ENCODE assay signal across 27 cellular contexts in genomic region chr7:100576384-100576993, GRCh38. TPM values are rescaled to one million over a fixed set of nuclear protein-coding genes. Genes with fewer than 3 reads are reported as not detected.
DNase-seq lines count a peak whose midpoint lies in the region; ATAC-seq, FAIRE-seq and TF ChIP-seq lines count a peak whose summit lies in the region.
"Had no signal": no experiment of that assay in that cellular context is flagged by ENCODE, and none has a peak within 500 bp of the region (broad histone marks: within the 10 kb centered on the region; RNA-seq: fewer than 3 reads in every experiment).

No MANE protein-coding gene starts in this region.

- H3K27ac ChIP-seq in HEK293 (ENCODE audit: extremely low read depth, low read depth, low read length) (no peak overlapping the region), kidney (ENCODE audit: low read depth in 2 of 2, low read length in 2 of 2) (no peak overlapping the region), osteoblast (ENCODE audit: low read depth, low read length) (no peak overlapping the region), caudate nucleus (ENCODE audit: low read depth, low read length) (no peak overlapping the region)
- H3K27ac ChIP-seq: BLaER1 had no signal

- intact Hi-C loops in activated CD8-positive, alpha-beta T cell treated with anti-CD3 and anti-CD28 coated beads for 36 hours (cut with micrococcal nuclease) = no loop called here
- intact Hi-C loops in kidney (cut with DNase I) = loop anchor here (10.0 kb wide), 1 partner anchor 108 kb away; no protein-coding TSS in a partner anchor

- no peak overlapping the region for H3K4me2 ChIP-seq in osteoblast (ENCODE audit: insufficient read depth, low read length)
- H3K4me2 ChIP-seq: BLaER1, GM23338 had no signal

- no peak for DNase-seq in activated CD8-positive, alpha-beta T cell treated with anti-CD3 and anti-CD28 coated beads, Interleukin-2, amount 10 ng/mL, durations not matched to agents 7 days and 5 days
- no peak for DNase-seq in activated CD8-positive, alpha-beta T cell treated with anti-CD3 and anti-CD28 coated beads for 36 hours
- DNase-seq in kidney (peak; percentile 57), osteoblast (ENCODE audit: insufficient read length, low spot score, missing footprints) (peak; percentile 61), NOMO-1 (lab: John Stamatoyannopoulos, UW; ENCODE audit: unreplicated experiment in 2 of 2) (no peak), caudate nucleus (lab: John Stamatoyannopoulos, UW) (no peak), type B pancreatic cell (ENCODE audit: extremely low spot score, unreplicated experiment) (no peak)
- DNase-seq: CD4-positive, CD25-positive, alpha-beta regulatory T cell; DMS153; DND-41; NCI-H1048; NCI-H1417; NCI-H1694; NCI-H2081; NCI-H226; NCI-H510A; NCI-H69; SHP77 treated with DMSO at 0.1 percent for 48 hours had no signal

- H3K4me1 ChIP-seq in HEK293 (ENCODE audit: control insufficient read depth, insufficient read depth, low read length) (no peaks in the 10 kb centered on the region), kidney (ENCODE audit: control insufficient read depth in 1 of 2, insufficient read depth in 1 of 2, low read depth in 1 of 2, low read length in 2 of 2) (no peaks in the 10 kb centered on the region), osteoblast (ENCODE audit: insufficient read depth, low read length) (no peaks in the 10 kb centered on the region)
- H3K4me1 ChIP-seq: HAP-1 had no signal

- peaks cover 44% of the 10 kb centered on the region for H3K36me3 Mint-ChIP-seq in activated CD8-positive, alpha-beta T cell treated with anti-CD3 and anti-CD28 coated beads, Interleukin-2, amount 10 ng/mL, durations not matched to agents 7 days and 5 days (ENCODE audit: low read depth)
- peaks cover 10% of the 10 kb centered on the region for H3K36me3 Mint-ChIP-seq in activated CD8-positive, alpha-beta T cell treated with anti-CD3 and anti-CD28 coated beads for 36 hours (ENCODE audit: low read depth)
- H3K36me3 Mint-ChIP-seq in type B pancreatic cell = no peaks in the 10 kb centered on the region

- H3K27me3 ChIP-seq in osteoblast (ENCODE audit: insufficient read depth, low read length) = no peaks in the 10 kb centered on the region
- H3K27me3 ChIP-seq: BLaER1 had no signal

- peaks cover 7% of the 10 kb centered on the region for H3K79me2 ChIP-seq in osteoblast (ENCODE audit: insufficient read depth, low read length)

- no peak overlapping the region for H3K9ac ChIP-seq in kidney (ENCODE audit: low read length in 2 of 2)
- H3K9ac ChIP-seq: BLaER1 had no signal

- peak overlapping the region; percentile 39 for H3K27ac Mint-ChIP-seq in activated CD8-positive, alpha-beta T cell treated with anti-CD3 and anti-CD28 coated beads, Interleukin-2, amount 10 ng/mL, durations not matched to agents 7 days and 5 days
- H3K27ac Mint-ChIP-seq in activated CD8-positive, alpha-beta T cell treated with anti-CD3 and anti-CD28 coated beads for 36 hours = no peak overlapping the region
- H3K27ac Mint-ChIP-seq in type B pancreatic cell = no peak overlapping the region
- H3K27ac Mint-ChIP-seq: CD4-positive, CD25-positive, alpha-beta regulatory T cell; GM23338 had no signal

- CTCF ChIA-PET in activated CD8-positive, alpha-beta T cell treated with anti-CD3 and anti-CD28 coated beads, Interleukin-2, amount 10 ng/mL, durations not matched to agents 7 days and 5 days (lab: Charles Lee) = interaction anchor here (1.9 to 2.2 kb wide), 2 partner anchors 12 to 17 kb away, joined by 7 to 8 read pairs; no protein-coding TSS in a partner anchor
- CTCF ChIA-PET in activated CD8-positive, alpha-beta T cell treated with anti-CD3 and anti-CD28 coated beads for 36 hours (lab: Charles Lee) = no interaction called here
- CTCF ChIA-PET in HEK293 (lab: Yijun Ruan, JAX) = interaction anchor here (0.9 kb wide), 1 partner anchor 9 kb away, joined by 3 read pairs; no protein-coding TSS in a partner anchor

- no peak for ATAC-seq in activated CD8-positive, alpha-beta T cell treated with anti-CD3 and anti-CD28 coated beads, Interleukin-2, amount 10 ng/mL, durations not matched to agents 7 days and 5 days
- no peak for ATAC-seq in activated CD8-positive, alpha-beta T cell treated with anti-CD3 and anti-CD28 coated beads for 36 hours
- ATAC-seq: GM23338, Panc1 had no signal

- POLR2A ChIA-PET in activated CD8-positive, alpha-beta T cell treated with anti-CD3 and anti-CD28 coated beads, Interleukin-2, amount 10 ng/mL, durations not matched to agents 7 days and 5 days (lab: Charles Lee) = interaction anchor here (1.0 kb wide), 1 partner anchor 10 kb away, joined by 5 read pairs; the partner anchor contains the start of genes FBXO24 and LRCH4
- POLR2A ChIA-PET in activated CD8-positive, alpha-beta T cell treated with anti-CD3 and anti-CD28 coated beads for 36 hours (lab: Charles Lee) = interaction anchor here (1.3 to 1.8 kb wide), 2 partner anchors 8 to 12 kb away, joined by 3 to 4 read pairs; no protein-coding TSS in a partner anchor
- POLR2A ChIA-PET in HEK293 (lab: Yijun Ruan, JAX) = interaction anchor here (0.6 to 1.4 kb wide), 2 partner anchors 10 to 156 kb away, joined by 5 to 6 read pairs; partner anchors contain the start of genes FBXO24 and LRCH4

- no peaks in the 10 kb centered on the region for H3K9me3 ChIP-seq in HEK293 (ENCODE audit: control insufficient read depth, insufficient read depth, low read depth, low read length)
- no peaks in the 10 kb centered on the region for H3K9me3 ChIP-seq in kidney (ENCODE audit: control insufficient read depth in 1 of 2, low read length in 2 of 2)
- H3K9me3 ChIP-seq in osteoblast (ENCODE audit: low read depth, low read length) = no peaks in the 10 kb centered on the region
- H3K9me3 ChIP-seq: BLaER1, HAP-1 had no signal

- H3K4me3 ChIP-seq in HEK293 (ENCODE audit: low read depth, low read length) (no peak overlapping the region), kidney (ENCODE audit: low read length in 2 of 2) (no peak overlapping the region), osteoblast (ENCODE audit: insufficient read depth, low read length) (no peak overlapping the region)
- H3K4me3 ChIP-seq: BLaER1, GM23338, HAP-1 had no signal

- H3K4me1 Mint-ChIP-seq in activated CD8-positive, alpha-beta T cell treated with anti-CD3 and anti-CD28 coated beads, Interleukin-2, amount 10 ng/mL, durations not matched to agents 7 days and 5 days (ENCODE audit: low read depth) = peaks cover 7% of the 10 kb centered on the region
- H3K4me1 Mint-ChIP-seq in activated CD8-positive, alpha-beta T cell treated with anti-CD3 and anti-CD28 coated beads for 36 hours (ENCODE audit: low read depth) = peaks cover 10% of the 10 kb centered on the region
- peaks cover 8% of the 10 kb centered on the region for H3K4me1 Mint-ChIP-seq in type B pancreatic cell (ENCODE audit: unreplicated experiment)

- H4K20me1 ChIP-seq in osteoblast (ENCODE audit: insufficient read depth, low read length) = peaks cover 9% of the 10 kb centered on the region

- TF ChIP-seq CTCF in activated CD8-positive, alpha-beta T cell treated with anti-CD3 and anti-CD28 coated beads for 36 hours (IDR thresholded peaks at IDR 0.05) = no peak
- TF ChIP-seq CTCF in HEK293 (tag by site-specific recombination; IDR thresholded peaks at IDR 0.05) (no peak), kidney (IDR thresholded peaks at IDR 0.05; ENCODE audit: borderline replicate concordance, extremely low read depth, insufficient read depth) (no peak), osteoblast (IDR thresholded peaks at IDR 0.05; ENCODE audit: extremely low read depth, low read depth, low read length) (no peak), type B pancreatic cell (conservative IDR thresholded peaks at IDR 0.05) (no peak)

- no peak overlapping the region for H3K4me3 Mint-ChIP-seq in activated CD8-positive, alpha-beta T cell treated with anti-CD3 and anti-CD28 coated beads, Interleukin-2, amount 10 ng/mL, durations not matched to agents 7 days and 5 days
- H3K4me3 Mint-ChIP-seq in activated CD8-positive, alpha-beta T cell treated with anti-CD3 and anti-CD28 coated beads for 36 hours = no peak overlapping the region
- H3K4me3 Mint-ChIP-seq in type B pancreatic cell = no peak overlapping the region
- H3K4me3 Mint-ChIP-seq: GM23338, IgD-negative memory B cell had no signal

- no peaks in the 10 kb centered on the region for H3K27me3 Mint-ChIP-seq in activated CD8-positive, alpha-beta T cell treated with anti-CD3 and anti-CD28 coated beads, Interleukin-2, amount 10 ng/mL, durations not matched to agents 7 days and 5 days (ENCODE audit: low read depth)
- H3K27me3 Mint-ChIP-seq in activated CD8-positive, alpha-beta T cell treated with anti-CD3 and anti-CD28 coated beads for 36 hours = no peaks in the 10 kb centered on the region
- no peaks in the 10 kb centered on the region for H3K27me3 Mint-ChIP-seq in type B pancreatic cell
- H3K27me3 Mint-ChIP-seq: IgD-negative memory B cell had no signal

- FAIRE-seq in kidney (lab: Jason Lieb, UNC) = no peak
- FAIRE-seq: GM12892, GM19239 had no signal

- H3K9me3 Mint-ChIP-seq in activated CD8-positive, alpha-beta T cell treated with anti-CD3 and anti-CD28 coated beads, Interleukin-2, amount 10 ng/mL, durations not matched to agents 7 days and 5 days (ENCODE audit: insufficient read depth) = no peaks in the 10 kb centered on the region
- H3K9me3 Mint-ChIP-seq in activated CD8-positive, alpha-beta T cell treated with anti-CD3 and anti-CD28 coated beads for 36 hours = no peaks in the 10 kb centered on the region
- H3K9me3 Mint-ChIP-seq in type B pancreatic cell = no peaks in the 10 kb centered on the region
- H3K9me3 Mint-ChIP-seq: CD4-positive, CD25-positive, alpha-beta regulatory T cell; GM23338; IgD-negative memory B cell had no signal

- H2AFZ ChIP-seq in osteoblast (ENCODE audit: low read length) = no peak overlapping the region
- H2AFZ ChIP-seq: GM23338 had no signal

- H3K36me3 ChIP-seq in HEK293 (ENCODE audit: control insufficient read depth in 2 of 2, insufficient read depth in 1 of 2, low read length in 2 of 2) = peaks cover 6 to 48% of the 10 kb centered on the region in 2 experiments; a peak in 2 of 3 replicates
- peaks cover 29 to 40% of the 10 kb centered on the region in 2 donors for H3K36me3 ChIP-seq in kidney (ENCODE audit: control insufficient read depth in 1 of 2, insufficient read depth in 2 of 2, low read length in 2 of 2)
- H3K36me3 ChIP-seq in osteoblast (ENCODE audit: insufficient read depth, low read length) = peaks cover 42% of the 10 kb centered on the region

RNA-seq across cellular contexts. Expression of gene SAP25, which starts 2.8 kb away (rescaled TPM):
- total RNA-seq in activated CD8-positive, alpha-beta T cell treated with anti-CD3 and anti-CD28 coated beads, Interleukin-2, amount 10 ng/mL, durations not matched to agents 7 days and 5 days = 10 to 100 TPM; 29.8 to 30.0 TPM
- 10 to 100 TPM in 1 of 2 experiments, 1 to 10 TPM in 1; 9.9 to 12.8 TPM for total RNA-seq in activated CD8-positive, alpha-beta T cell treated with anti-CD3 and anti-CD28 coated beads for 36 hours
- total RNA-seq in kidney (9.8 TPM), osteoblast (not detected in 2 replicates), type B pancreatic cell (ENCODE audit: low replicate concordance) (3.1 and 5.6 TPM in 2 replicates)
- polyA plus RNA-seq in kidney (ENCODE audit: insufficient read depth, low read depth, low replicate concordance) = 5.7 TPM

RNA-seq across cellular contexts. Expression of gene LRCH4, which starts 9.4 kb away (rescaled TPM):
- total RNA-seq in activated CD8-positive, alpha-beta T cell treated with anti-CD3 and anti-CD28 coated beads, Interleukin-2, amount 10 ng/mL, durations not matched to agents 7 days and 5 days = 100 to 1,000 TPM; 191 to 193 TPM
- total RNA-seq in activated CD8-positive, alpha-beta T cell treated with anti-CD3 and anti-CD28 coated beads for 36 hours = 10 to 100 TPM; 77.7 to 78.7 TPM
- 62.9 TPM for total RNA-seq in kidney
- polyA plus RNA-seq in kidney (ENCODE audit: insufficient read depth, low read depth, low replicate concordance) = 23.2 TPM
- total RNA-seq in osteoblast = 14.5 and 18.0 TPM in 2 replicates
- total RNA-seq in type B pancreatic cell (ENCODE audit: low replicate concordance) = 64.5 and 66.7 TPM in 2 replicates

RNA-seq across cellular contexts. Expression of gene FBXO24, which starts 9.6 kb away (rescaled TPM):
- total RNA-seq in activated CD8-positive, alpha-beta T cell treated with anti-CD3 and anti-CD28 coated beads, Interleukin-2, amount 10 ng/mL, durations not matched to agents 7 days and 5 days = under 1 TPM; 0.37 to 0.45 TPM
- 1 to 10 TPM; 1.4 to 1.5 TPM for total RNA-seq in activated CD8-positive, alpha-beta T cell treated with anti-CD3 and anti-CD28 coated beads for 36 hours
- total RNA-seq in kidney (0.60 TPM), osteoblast (under 0.01 and 0.36 TPM in 2 replicates), type B pancreatic cell (ENCODE audit: low replicate concordance) (0.76 and 0.77 TPM in 2 replicates)
- 0.95 TPM for polyA plus RNA-seq in kidney (ENCODE audit: insufficient read depth, low read depth, low replicate concordance)
- total RNA-seq: A172; CD4-positive, CD25-positive, alpha-beta regulatory T cell had no signal

RNA-seq across cellular contexts. Expression of gene PCOLCE, which starts 25.7 kb away (rescaled TPM):
- total RNA-seq in activated CD8-positive, alpha-beta T cell treated with anti-CD3 and anti-CD28 coated beads, Interleukin-2, amount 10 ng/mL, durations not matched to agents 7 days and 5 days = 10 to 100 TPM; 17.0 to 17.6 TPM
- total RNA-seq in activated CD8-positive, alpha-beta T cell treated with anti-CD3 and anti-CD28 coated beads for 36 hours = 1 to 10 TPM; 3.9 to 4.6 TPM
- total RNA-seq in kidney (51.5 TPM), osteoblast (231 and 259 TPM in 2 replicates), type B pancreatic cell (ENCODE audit: low replicate concordance) (11.6 and 152 TPM in 2 replicates)
- polyA plus RNA-seq in kidney (ENCODE audit: insufficient read depth, low read depth, low replicate concordance) = 42.9 TPM

RNA-seq across cellular contexts. Expression of gene MOSPD3, which starts 35.9 kb away (rescaled TPM):
- 10 to 100 TPM; 42.1 to 43.5 TPM for total RNA-seq in activated CD8-positive, alpha-beta T cell treated with anti-CD3 and anti-CD28 coated beads, Interleukin-2, amount 10 ng/mL, durations not matched to agents 7 days and 5 days
- 10 to 100 TPM in 1 of 2 experiments, 1 to 10 TPM in 1; 9.6 to 10.5 TPM for total RNA-seq in activated CD8-positive, alpha-beta T cell treated with anti-CD3 and anti-CD28 coated beads for 36 hours
- total RNA-seq in kidney (18.2 TPM), osteoblast (5.1 and 7.1 TPM in 2 replicates), type B pancreatic cell (ENCODE audit: low replicate concordance) (28.3 and 29.0 TPM in 2 replicates)
- 30.6 TPM for polyA plus RNA-seq in kidney (ENCODE audit: insufficient read depth, low read depth, low replicate concordance)

Comparison
In these comparisons a context has a peak if more than half of its experiments do, and no peak if none do; other contexts are left out.
1. DNase-seq: peak in kidney (single experiment) and osteoblast (single experiment); none in activated CD8-positive, alpha-beta T cell treated with anti-CD3 and anti-CD28 coated beads, Interleukin-2, amount 10 ng/mL, durations not matched to agents 7 days and 5 days (single experiment), activated CD8-positive, alpha-beta T cell treated with anti-CD3 and anti-CD28 coated beads for 36 hours (single experiment), NOMO-1 (0 of 2), caudate nucleus (0 of 61) and type B pancreatic cell (single experiment).